Comparison of ENCODE assay signal across 15 cellular contexts in genomic region chr10:93315261-93315660, GRCh38.
"Had no signal": no experiment of that assay in that cellular context is flagged by ENCODE, and none has a peak within 500 bp of the region (broad histone marks: within the 10 kb centered on the region; RNA-seq: fewer than 3 reads in every experiment).

No MANE protein-coding gene starts in this region.

- ATAC-seq: activated CD4-positive, CD25-positive, alpha-beta regulatory T cell treated with anti-CD3 and anti-CD28 coated beads, Interleukin-2, amount 50 U/mL, for 24 hours; activated CD8-positive, alpha-beta memory T cell treated with anti-CD3 and anti-CD28 coated beads, Interleukin-2, amount 10 ng/mL, durations not matched to agents 7 days and 5 days; left lung; natural killer cell; stimulated activated memory B cell treated with anti-CD40 and anti-IgM and Interleukin-4, amounts not matched to agents 10 μg/mL and 1 μg/mL and 100 μg/mL, for 72 hours had no signal

- H3K9me3 Mint-ChIP-seq: activated naive CD4-positive, alpha-beta T cell treated with anti-CD3 and anti-CD28 coated beads for 36 hours; activated T-helper 2 cell treated with anti-CD3 and anti-CD28 coated beads, Interferon-gamma antibody, Interleukin-2, Interleukin-4, amounts not matched to agents 10 μg/mL and 5 μg/mL and 100 μg/mL, durations not matched to agents 14 hours and 24 hours and 36 hours; natural killer cell; stimulated activated memory B cell treated with anti-CD40 and anti-IgM and Interleukin-4, amounts not matched to agents 10 μg/mL and 1 μg/mL and 100 μg/mL, for 72 hours had no signal

- DNase-seq: activated CD4-positive, alpha-beta T cell treated with anti-CD3 and anti-CD28 coated beads, Interleukin-2, amount 50 U/mL, for 4 hours; activated CD8-positive, alpha-beta memory T cell treated with anti-CD3 and anti-CD28 coated beads, Interleukin-2, amount 10 ng/mL, durations not matched to agents 7 days and 5 days; activated naive CD4-positive, alpha-beta T cell treated with anti-CD3 and anti-CD28 coated beads for 36 hours; activated T-cell treated with anti-CD3 and anti-CD28 coated beads, Interleukin-2, amount 50 U/mL, for 1 hour; dorsolateral prefrontal cortex; erythroblast; left lung; mammary epithelial cell; natural killer cell; T-helper 2 cell had no signal

- H3K27ac ChIP-seq: ascending aorta, dorsolateral prefrontal cortex, hepatocyte, left lung had no signal

- H3K9me3 ChIP-seq: ascending aorta, left lung had no signal

- H3K4me3 ChIP-seq: ascending aorta, dorsolateral prefrontal cortex, hepatocyte, left lung had no signal

- H3K27me3 ChIP-seq: ascending aorta, dorsolateral prefrontal cortex, hepatocyte, left lung had no signal

- H3K4me2 ChIP-seq: hepatocyte had no signal

- H3K36me3 Mint-ChIP-seq: natural killer cell; stimulated activated memory B cell treated with anti-CD40 and anti-IgM and Interleukin-4, amounts not matched to agents 10 μg/mL and 1 μg/mL and 100 μg/mL, for 72 hours had no signal

- H3K4me1 Mint-ChIP-seq: natural killer cell; stimulated activated memory B cell treated with anti-CD40 and anti-IgM and Interleukin-4, amounts not matched to agents 10 μg/mL and 1 μg/mL and 100 μg/mL, for 72 hours had no signal

- H3K27ac Mint-ChIP-seq: activated CD8-positive, alpha-beta memory T cell treated with anti-CD3 and anti-CD28 coated beads, Interleukin-2, amount 10 ng/mL, durations not matched to agents 7 days and 5 days; activated naive CD4-positive, alpha-beta T cell treated with anti-CD3 and anti-CD28 coated beads for 36 hours; activated T-helper 2 cell treated with anti-CD3 and anti-CD28 coated beads, Interferon-gamma antibody, Interleukin-2, Interleukin-4, amounts not matched to agents 10 μg/mL and 5 μg/mL and 100 μg/mL, durations not matched to agents 14 hours and 24 hours and 36 hours; natural killer cell; stimulated activated memory B cell treated with anti-CD40 and anti-IgM and Interleukin-4, amounts not matched to agents 10 μg/mL and 1 μg/mL and 100 μg/mL, for 72 hours had no signal

- H3K4me3 Mint-ChIP-seq: activated CD8-positive, alpha-beta memory T cell treated with anti-CD3 and anti-CD28 coated beads, Interleukin-2, amount 10 ng/mL, durations not matched to agents 7 days and 5 days; activated naive CD4-positive, alpha-beta T cell treated with anti-CD3 and anti-CD28 coated beads for 36 hours; natural killer cell; stimulated activated memory B cell treated with anti-CD40 and anti-IgM and Interleukin-4, amounts not matched to agents 10 μg/mL and 1 μg/mL and 100 μg/mL, for 72 hours had no signal

- H3K27me3 Mint-ChIP-seq: activated CD8-positive, alpha-beta memory T cell treated with anti-CD3 and anti-CD28 coated beads, Interleukin-2, amount 10 ng/mL, durations not matched to agents 7 days and 5 days had no signal

- H2AFZ ChIP-seq: hepatocyte had no signal

- H3K4me1 ChIP-seq: ascending aorta, left lung had no signal
